Comparison of ENCODE assay signal across 11 cellular contexts in genomic region chr2:105747997-105748396, GRCh38. TPM values are rescaled to one million over a fixed set of nuclear protein-coding genes. Genes with fewer than 3 reads are reported as not detected.
DNase-seq lines count a peak whose midpoint lies in the region; ATAC-seq, FAIRE-seq and TF ChIP-seq lines count a peak whose summit lies in the region.
"Had no signal": no experiment of that assay in that cellular context is flagged by ENCODE, and none has a peak within 500 bp of the region (broad histone marks: within the 10 kb centered on the region; RNA-seq: fewer than 3 reads in every experiment).

No MANE protein-coding gene starts in this region.

- H3K9ac ChIP-seq in endothelial cell of umbilical vein (replicated peaks; ENCODE audit: extremely low read depth, insufficient read depth, low read length) (no peak overlapping the region), trophoblast cell (ENCODE audit: low read length) (no peak overlapping the region)

- H3K27ac Mint-ChIP-seq in T-helper 1 cell treated with Interleukin-12 subunit alpha and Interleukin-12 subunit beta and Interleukin-4 antibody, amounts not matched to agents 30 μg/mL and 1 μg/mL, for 36 hours, result peak overlapping the region; percentile 95

- H3K4me2 ChIP-seq in DOHH2 (ENCODE audit: low read length) (peak overlapping the region; percentile 96; the same call in 1 of the 2 replicates), endothelial cell of umbilical vein (ENCODE audit: insufficient read depth, low read length) (no peak overlapping the region), trophoblast cell (ENCODE audit: low read length) (no peak overlapping the region)

- H3K4me3 ChIP-seq in DOHH2 (ENCODE audit: low read length), result no peak overlapping the region
- no peak overlapping the region for H3K4me3 ChIP-seq in endothelial cell of umbilical vein (replicated peaks in 1 of 3; ENCODE audit: insufficient read depth in 1 of 3, low read depth in 1 of 3, low read length in 3 of 3)
- H3K4me3 ChIP-seq in trophoblast cell (ENCODE audit: low read depth, low read length), result no peak overlapping the region
- H3K4me3 ChIP-seq in aorta (ENCODE audit: low read length in 2 of 2), result no peak overlapping the region
- H3K4me3 ChIP-seq: ovary had no signal

- POLR2A ChIA-PET in endothelial cell of umbilical vein (lab: Charles Lee), result no interaction called here

- H3K27me3 Mint-ChIP-seq in T-helper 1 cell treated with Interleukin-12 subunit alpha and Interleukin-12 subunit beta and Interleukin-4 antibody, amounts not matched to agents 30 μg/mL and 1 μg/mL, for 36 hours (ENCODE audit: low read depth), result no peaks in the 10 kb centered on the region

- H3K27me3 ChIP-seq in DOHH2 (ENCODE audit: control insufficient read depth, low read length) (no peaks in the 10 kb centered on the region), endothelial cell of umbilical vein (ENCODE audit: control insufficient read depth in 2 of 2, insufficient read depth in 2 of 2, low read length in 2 of 2) (peaks cover 0 to 4% of the 10 kb centered on the region in 2 experiments), trophoblast cell (ENCODE audit: insufficient read depth, low read length) (no peaks in the 10 kb centered on the region), aorta (ENCODE audit: control insufficient read depth in 1 of 2, insufficient read depth in 2 of 2, low read length in 1 of 2) (no peaks in the 10 kb centered on the region)
- H3K27me3 ChIP-seq: ovary had no signal

- peaks cover 11% of the 10 kb centered on the region for H3F3A ChIP-seq in DOHH2 (ENCODE audit: control insufficient read depth, insufficient read depth)

- CTCF ChIA-PET in endothelial cell of umbilical vein (lab: Charles Lee), result interaction anchor here (0.7 to 1.2 kb wide), 2 partner anchors 8 to 152 kb away, joined by 3 to 4 read pairs; no protein-coding TSS in a partner anchor

- no peak overlapping the region for H3K23ac ChIP-seq in trophoblast cell (ENCODE audit: low read length)

- H4K8ac ChIP-seq in trophoblast cell (ENCODE audit: low read depth, low read length), result no peak overlapping the region

- peaks cover 9% of the 10 kb centered on the region; the same call in 1 of the 2 replicates for H4K20me1 ChIP-seq in DOHH2 (ENCODE audit: control insufficient read depth, insufficient read depth, low read depth, low read length)
- H4K20me1 ChIP-seq in endothelial cell of umbilical vein (replicated peaks; ENCODE audit: control insufficient read depth, extremely low read depth, insufficient read depth, low read length), result peaks cover 4% of the 10 kb centered on the region

- dilution Hi-C loops in endothelial cell of umbilical vein (cut with MboI; ENCODE audit: extremely low pct_ligation_motif_present, low sequenced_read_pairs), result no loop called here

- intact Hi-C loops in endothelial cell of umbilical vein (cut with micrococcal nuclease), result loop anchor here (2.0 to 10.0 kb wide), 5 partner anchors 43 to 403 kb away; no protein-coding TSS in a partner anchor
- intact Hi-C loops in aorta (cut with DNase I), result loop anchor here in 1 of 2 donors (5.0 to 10.0 kb wide), 4 partner anchors 34 to 173 kb away; no protein-coding TSS in a partner anchor

- H2AFZ ChIP-seq in endothelial cell of umbilical vein (ENCODE audit: low read depth, low read length) (no peak overlapping the region), trophoblast cell (ENCODE audit: insufficient read depth, low read length, poor library complexity) (no peak overlapping the region)

- no peak for TF ChIP-seq POLR2A in endothelial cell of umbilical vein (IDR thresholded peaks at IDR 0.05; ENCODE audit: low read depth, low read length)

- no peak overlapping the region for H3K14ac ChIP-seq in trophoblast cell (ENCODE audit: low read length)

- DNase-seq in endothelial cell of umbilical vein (ENCODE audit: low read depth, low spot score) (no peak), trophoblast cell (no peak), aorta (no peak), NAMALWA (ENCODE audit: low spot score) (no peak), GM19239 (ENCODE audit: insufficient read length, low spot score) (no peak)
- DNase-seq: NCI-H2029, ovary, RPMI8226 had no signal

- H3K9me1 ChIP-seq in endothelial cell of umbilical vein (replicated peaks; ENCODE audit: control insufficient read depth, extremely low read depth, insufficient read depth, low read length), result no peaks in the 10 kb centered on the region

- peaks cover 50% of the 10 kb centered on the region for H3K36me3 Mint-ChIP-seq in T-helper 1 cell treated with Interleukin-12 subunit alpha and Interleukin-12 subunit beta and Interleukin-4 antibody, amounts not matched to agents 30 μg/mL and 1 μg/mL, for 36 hours (ENCODE audit: low read depth)

- H3K79me2 ChIP-seq in DOHH2 (ENCODE audit: control insufficient read depth, low read length) (peaks cover 74% of the 10 kb centered on the region), endothelial cell of umbilical vein (ENCODE audit: control insufficient read depth, insufficient read depth, low read length) (peaks cover 72% of the 10 kb centered on the region), trophoblast cell (ENCODE audit: control insufficient read depth, insufficient read depth, low read length, poor library complexity) (peaks cover 31% of the 10 kb centered on the region)

- H3K9me3 ChIP-seq in DOHH2 (ENCODE audit: control insufficient read depth, insufficient read depth, low read length), result no peaks in the 10 kb centered on the region
- H3K9me3 ChIP-seq in endothelial cell of umbilical vein (replicated peaks; ENCODE audit: control insufficient read depth, insufficient read depth, low read length), result no peaks in the 10 kb centered on the region
- peaks cover 3% of the 10 kb centered on the region for H3K9me3 ChIP-seq in trophoblast cell (ENCODE audit: insufficient read depth, low read depth, low read length)
- no peaks in the 10 kb centered on the region for H3K9me3 ChIP-seq in aorta (ENCODE audit: control insufficient read depth, low read length)
- H3K9me3 ChIP-seq: ovary had no signal

- H3K36me3 ChIP-seq in DOHH2 (ENCODE audit: control insufficient read depth, low read length) (0 out of 2 replicates have a peak, but pooled peaks cover 5% of the 10 kb centered on the region), endothelial cell of umbilical vein (ENCODE audit: control insufficient read depth in 2 of 2, extremely low read depth in 1 of 2, insufficient read depth in 2 of 2, low read length in 2 of 2) (no peaks in the 10 kb centered on the region), trophoblast cell (ENCODE audit: control insufficient read depth in 1 of 2, insufficient read depth in 2 of 2, low read length in 2 of 2) (peaks cover 5 to 8% of the 10 kb centered on the region in 2 experiments), aorta (ENCODE audit: control insufficient read depth in 1 of 2, insufficient read depth in 2 of 2, low read length in 1 of 2) (no peaks in the 10 kb centered on the region)
- H3K36me3 ChIP-seq: ovary had no signal

- WGBS in trophoblast cell (ENCODE audit: extremely low coverage, insufficient coverage, insufficient read length), result no CpG with 5 or more reads among the region's 4 CpGs
- WGBS in aorta, 2 donors, result 76 to 83% methylated on average over 4 of the region's 4 CpGs

- no peak for TF ChIP-seq CTCF in DOHH2 (IDR thresholded peaks at IDR 0.05; ENCODE audit: low read depth, low read length, poor library complexity, severe bottlenecking)
- TF ChIP-seq CTCF in endothelial cell of umbilical vein (IDR thresholded peaks at IDR 0.05; ENCODE audit: extremely low read depth in 1 of 2, insufficient read depth in 1 of 2, low read depth in 1 of 2, low read length in 2 of 2), result no peak

- peak overlapping the region; percentile 95 for H3K4me3 Mint-ChIP-seq in T-helper 1 cell treated with Interleukin-12 subunit alpha and Interleukin-12 subunit beta and Interleukin-4 antibody, amounts not matched to agents 30 μg/mL and 1 μg/mL, for 36 hours

- no peak overlapping the region for H3K18ac ChIP-seq in trophoblast cell (ENCODE audit: low read length)

- no peak overlapping the region for H2AK5ac ChIP-seq in trophoblast cell (ENCODE audit: low read length)

- ATAC-seq in aorta (ENCODE audit: low FRiP score) (no peak), HG03139 (IDR thresholded peaks at IDR 0.05; ENCODE audit: unreplicated experiment) (no peak)

- peak overlapping the region; percentile 43 for H3K4ac ChIP-seq in trophoblast cell (ENCODE audit: low read depth, low read length)

- peaks cover 69% of the 10 kb centered on the region for H3K4me1 Mint-ChIP-seq in T-helper 1 cell treated with Interleukin-12 subunit alpha and Interleukin-12 subunit beta and Interleukin-4 antibody, amounts not matched to agents 30 μg/mL and 1 μg/mL, for 36 hours (ENCODE audit: low read depth)

- H3K4me1 ChIP-seq in DOHH2 (ENCODE audit: control insufficient read depth, low read length), result peaks cover 42% of the 10 kb centered on the region
- H3K4me1 ChIP-seq in endothelial cell of umbilical vein (ENCODE audit: control insufficient read depth, extremely low read depth, insufficient read depth, low read length), result peaks cover 30% of the 10 kb centered on the region
- H3K4me1 ChIP-seq in trophoblast cell (ENCODE audit: control insufficient read depth in 1 of 2, insufficient read depth in 2 of 2, low read length in 2 of 2), result peaks cover 13 to 18% of the 10 kb centered on the region in 2 experiments
- peaks cover 1 to 5% of the 10 kb centered on the region in 2 donors for H3K4me1 ChIP-seq in aorta (ENCODE audit: control insufficient read depth in 1 of 2, insufficient read depth in 2 of 2, low read length in 2 of 2)

- no peak overlapping the region for H2BK5ac ChIP-seq in trophoblast cell (ENCODE audit: low read depth, low read length, poor library complexity)

- no peak overlapping the region for H2BK120ac ChIP-seq in trophoblast cell (ENCODE audit: insufficient read depth, low read length, poor library complexity)

- no peaks in the 10 kb centered on the region for H3K9me2 ChIP-seq in DOHH2 (replicated peaks; ENCODE audit: control insufficient read depth, low read length)

- H4K12ac ChIP-seq in trophoblast cell (ENCODE audit: low read depth, low read length), result no peak overlapping the region

- FAIRE-seq in endothelial cell of umbilical vein (lab: Jason Lieb, UNC) (peak; percentile 12), GM19239 (lab: Jason Lieb, UNC) (no peak)

- H3K27ac ChIP-seq in DOHH2 (ENCODE audit: low read depth, low read length), result no peak overlapping the region
- H3K27ac ChIP-seq in endothelial cell of umbilical vein (ENCODE audit: insufficient read depth, low read depth, low read length), result no peak overlapping the region
- H3K27ac ChIP-seq in trophoblast cell (ENCODE audit: low read depth, low read length), result no peak overlapping the region
- no peak overlapping the region for H3K27ac ChIP-seq in aorta (ENCODE audit: low read depth in 1 of 2, low read length in 2 of 2)
- H3K27ac ChIP-seq: ovary had no signal

- no peaks in the 10 kb centered on the region for H3K9me3 Mint-ChIP-seq in T-helper 1 cell treated with Interleukin-12 subunit alpha and Interleukin-12 subunit beta and Interleukin-4 antibody, amounts not matched to agents 30 μg/mL and 1 μg/mL, for 36 hours

- H3K79me1 ChIP-seq in trophoblast cell (ENCODE audit: low read length), result peaks cover 9% of the 10 kb centered on the region

- no TSS peak for BruUV-seq in endothelial cell of umbilical vein (replicated peaks; lab: Mats Ljungman, UMichigan)

- H4K91ac ChIP-seq in trophoblast cell (ENCODE audit: low read depth, low read length), result no peak overlapping the region

- H2BK12ac ChIP-seq in trophoblast cell (ENCODE audit: low read length), result no peak overlapping the region

RNA-seq across cellular contexts. Expression of gene NCK2, which starts 3.3 kb away (rescaled TPM):
- total RNA-seq in endothelial cell of umbilical vein, result 38.4 and 39.1 TPM in 2 replicates
- 18.9 and 23.8 TPM in 2 replicates for polyA plus RNA-seq in endothelial cell of umbilical vein
- 26.7 and 35.5 TPM in 2 replicates for polyA plus RNA-seq in endothelial cell of umbilical vein (2011; cell fraction: cytosol; rRNA removed)
- polyA plus RNA-seq in endothelial cell of umbilical vein (2011; cell fraction: nucleus; rRNA removed), result 10.0 and 13.5 TPM in 2 replicates
- 33.3 and 43.6 TPM in 2 replicates for polyA plus RNA-seq in endothelial cell of umbilical vein (2012)
- polyA minus RNA-seq in endothelial cell of umbilical vein, result 16.9 and 21.8 TPM in 2 replicates
- 2.9 TPM for polyA minus RNA-seq in endothelial cell of umbilical vein (2011; cell fraction: cytosol; rRNA and poly(A)+ RNA removed)
- polyA minus RNA-seq in endothelial cell of umbilical vein (2011; cell fraction: nucleus; rRNA and poly(A)+ RNA removed), result 8.8 and 16.7 TPM in 2 replicates
- 48.7 and 51.4 TPM in 2 replicates for polyA plus RNA-seq in trophoblast cell (2013)
- total RNA-seq in aorta, result 10 to 100 TPM; 38.9 to 44.6 TPM
- 10 to 100 TPM; 28.8 to 42.9 TPM for polyA plus RNA-seq in aorta
